ENCODE assay signal across 11 cellular contexts in the genomic region with DNA sequence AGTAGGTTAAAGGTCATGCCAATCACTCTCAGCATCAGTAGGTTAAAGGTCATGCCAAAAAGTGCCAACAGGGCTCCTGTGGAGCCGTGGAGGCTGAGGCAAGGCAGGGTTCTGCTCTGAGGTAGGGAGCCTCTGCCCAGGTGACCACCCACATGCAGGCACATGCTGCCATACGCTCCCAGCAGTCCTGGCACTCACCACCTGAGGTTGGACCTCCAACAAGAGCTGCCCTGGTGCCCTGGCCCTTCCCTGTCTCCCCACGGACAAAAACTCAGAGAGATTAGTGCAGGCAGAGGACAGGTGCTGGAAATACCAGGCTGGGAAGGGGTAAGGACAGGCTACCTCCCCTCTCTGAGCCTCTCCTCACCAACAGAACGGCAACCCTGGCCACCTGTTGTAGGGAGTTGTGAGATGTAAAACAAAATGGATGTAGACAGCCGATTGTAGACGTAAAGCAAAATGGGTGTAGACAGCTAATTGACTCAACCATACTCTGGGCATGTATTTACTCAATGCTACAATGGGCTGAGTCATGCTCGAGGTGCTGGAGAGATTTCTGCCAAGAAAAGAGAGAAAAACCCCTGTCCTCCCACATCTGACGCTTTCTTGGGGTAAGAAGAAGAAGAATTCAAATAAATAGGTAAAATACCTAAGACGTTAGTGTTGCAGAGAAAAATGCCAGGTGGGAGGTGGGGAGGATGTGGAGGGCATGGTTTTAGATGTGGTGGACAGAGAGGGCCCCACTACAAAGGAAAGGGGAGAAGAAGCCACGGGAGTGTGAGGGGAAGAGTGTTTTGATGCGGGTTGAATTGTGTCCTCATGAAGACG. TPM values are rescaled to one million over a fixed set of nuclear protein-coding genes. Genes with fewer than 3 reads are reported as not detected.
DNase-seq lines count a peak whose midpoint lies in the region; ATAC-seq and TF ChIP-seq lines count a peak whose summit lies in the region.
"Had no signal": no experiment of that assay in that cellular context is flagged by ENCODE, and none has a peak within 500 bp of the region (broad histone marks: within the 10 kb centered on the region; RNA-seq: fewer than 3 reads in every experiment).

No MANE protein-coding gene starts in this region.

- H3K36me3 ChIP-seq in vagina: no peaks in the 10 kb centered on the region

- no peaks in the 10 kb centered on the region for H3K36me3 Mint-ChIP-seq in natural killer cell treated with Interleukin-12 subunit alpha and Interleukin-12 subunit beta and Interleukin-15 and Interleukin-18, amount 100 ng/mL, for 72 hours
- no peaks in the 10 kb centered on the region for H3K36me3 Mint-ChIP-seq in natural killer cell
- no peaks in the 10 kb centered on the region for H3K36me3 Mint-ChIP-seq in activated naive CD8-positive, alpha-beta T cell
- H3K36me3 Mint-ChIP-seq: CD8-positive, alpha-beta memory T cell had no signal

- no peak overlapping the region for H3K4me3 ChIP-seq in vagina
- H3K4me3 ChIP-seq: lung had no signal

- DNase-seq in natural killer cell treated with Interleukin-12 subunit alpha and Interleukin-12 subunit beta and Interleukin-15 and Interleukin-18, amount 100 ng/mL, for 72 hours (ENCODE audit: low spot score): no peak
- no peak for DNase-seq in natural killer cell
- DNase-seq in kidney tubule cell (ENCODE audit: low spot score): peak; percentile 74
- no peak for DNase-seq in vagina (ENCODE audit: extremely low spot score in 2 of 2)
- DNase-seq in sciatic nerve (ENCODE audit: low spot score): no peak
- DNase-seq: NCI-H1417 had no signal

- H3K9me3 Mint-ChIP-seq in natural killer cell treated with Interleukin-12 subunit alpha and Interleukin-12 subunit beta and Interleukin-15 and Interleukin-18, amount 100 ng/mL, for 72 hours: no peaks in the 10 kb centered on the region
- no peaks in the 10 kb centered on the region for H3K9me3 Mint-ChIP-seq in natural killer cell
- no peaks in the 10 kb centered on the region for H3K9me3 Mint-ChIP-seq in activated naive CD8-positive, alpha-beta T cell (ENCODE audit: low read depth)
- H3K9me3 Mint-ChIP-seq: CD8-positive, alpha-beta memory T cell had no signal

- H3K4me1 ChIP-seq in vagina: peaks cover 54% of the 10 kb centered on the region

- H3K27me3 ChIP-seq in vagina: no peaks in the 10 kb centered on the region

- TF ChIP-seq POLR2A in vagina (IDR thresholded peaks at IDR 0.05): no peak

- peaks cover 55 to 60% of the 10 kb centered on the region in 2 donors for H3K27me3 Mint-ChIP-seq in natural killer cell treated with Interleukin-12 subunit alpha and Interleukin-12 subunit beta and Interleukin-15 and Interleukin-18, amount 100 ng/mL, for 72 hours
- peaks cover 71 to 84% of the 10 kb centered on the region in 2 donors for H3K27me3 Mint-ChIP-seq in natural killer cell (ENCODE audit: low read depth in 2 of 2)
- no peaks in the 10 kb centered on the region for H3K27me3 Mint-ChIP-seq in activated naive CD8-positive, alpha-beta T cell

- peak; percentile 56 to 66 for ATAC-seq in natural killer cell treated with Interleukin-12 subunit alpha and Interleukin-12 subunit beta and Interleukin-15 and Interleukin-18, amount 100 ng/mL, for 72 hours
- ATAC-seq in natural killer cell: no peak
- no peak for ATAC-seq in GM18498 (IDR thresholded peaks at IDR 0.05; ENCODE audit: unreplicated experiment)
- ATAC-seq in HG02885 (IDR thresholded peaks at IDR 0.05; ENCODE audit: poor library complexity, unreplicated experiment): no peak
- ATAC-seq in sciatic nerve: no peak

- peak overlapping the region; percentile 41 for H3K27ac ChIP-seq in vagina

- H3K27ac Mint-ChIP-seq in natural killer cell treated with Interleukin-12 subunit alpha and Interleukin-12 subunit beta and Interleukin-15 and Interleukin-18, amount 100 ng/mL, for 72 hours: no peak overlapping the region
- no peak overlapping the region for H3K27ac Mint-ChIP-seq in natural killer cell
- peak overlapping the region; percentile 86 for H3K27ac Mint-ChIP-seq in activated naive CD8-positive, alpha-beta T cell

- H3K4me1 Mint-ChIP-seq in natural killer cell treated with Interleukin-12 subunit alpha and Interleukin-12 subunit beta and Interleukin-15 and Interleukin-18, amount 100 ng/mL, for 72 hours (ENCODE audit: low read depth in 2 of 2): peaks cover 2 to 14% of the 10 kb centered on the region in 2 donors
- peaks cover 0 to 13% of the 10 kb centered on the region in 2 donors for H3K4me1 Mint-ChIP-seq in natural killer cell
- H3K4me1 Mint-ChIP-seq in activated naive CD8-positive, alpha-beta T cell (ENCODE audit: low read depth): peaks cover 25% of the 10 kb centered on the region

- no peak overlapping the region for H3K4me3 Mint-ChIP-seq in natural killer cell treated with Interleukin-12 subunit alpha and Interleukin-12 subunit beta and Interleukin-15 and Interleukin-18, amount 100 ng/mL, for 72 hours
- no peak overlapping the region for H3K4me3 Mint-ChIP-seq in natural killer cell
- peak overlapping the region; percentile 56 for H3K4me3 Mint-ChIP-seq in activated naive CD8-positive, alpha-beta T cell
- H3K4me3 Mint-ChIP-seq: CD8-positive, alpha-beta memory T cell had no signal

- intact Hi-C loops in natural killer cell (cut with micrococcal nuclease) (no loop called here), vagina (cut with DNase I) (no loop called here), sciatic nerve (cut with DNase I) (no loop called here)

- H3K9me3 ChIP-seq in vagina: no peaks in the 10 kb centered on the region

- TF ChIP-seq CTCF in natural killer cell (IDR thresholded peaks at IDR 0.05) (no peak), vagina (IDR thresholded peaks at IDR 0.05) (no peak)

RNA-seq across cellular contexts. Expression of a gene that starts 32.4 kb away (rescaled TPM):
- under 1 TPM; 0.55 to 0.73 TPM for total RNA-seq in natural killer cell treated with Interleukin-12 subunit alpha and Interleukin-12 subunit beta and Interleukin-15 and Interleukin-18, amount 100 ng/mL, for 72 hours
- 1 to 10 TPM; 2.1 to 3.7 (median 3.0) TPM for total RNA-seq in natural killer cell
- total RNA-seq in vagina: 52.5 TPM
- 93.0 TPM for total RNA-seq in sciatic nerve

Comparison
In these comparisons a context has a peak if more than half of its experiments do, and no peak if none do; other contexts are left out.
1. ATAC-seq: peak in natural killer cell treated with Interleukin-12 subunit alpha and Interleukin-12 subunit beta and Interleukin-15 and Interleukin-18, amount 100 ng/mL, for 72 hours (2 of 2); none in natural killer cell (0 of 3), GM18498 (single experiment), HG02885 (single experiment) and sciatic nerve (single experiment).
2. RNA of a gene that starts 32.4 kb away (total RNA-seq): 93.0 TPM in sciatic nerve (single experiment) and 52.5 TPM in vagina (single experiment); 2.1 to 3.7 TPM in natural killer cell and 0.55 to 0.73 TPM in natural killer cell treated with Interleukin-12 subunit alpha and Interleukin-12 subunit beta and Interleukin-15 and Interleukin-18, amount 100 ng/mL, for 72 hours; every median in the first group is over 10 times any median in the second.